Comparison of ENCODE assay signal across 8 cellular contexts in the genomic region with DNA sequence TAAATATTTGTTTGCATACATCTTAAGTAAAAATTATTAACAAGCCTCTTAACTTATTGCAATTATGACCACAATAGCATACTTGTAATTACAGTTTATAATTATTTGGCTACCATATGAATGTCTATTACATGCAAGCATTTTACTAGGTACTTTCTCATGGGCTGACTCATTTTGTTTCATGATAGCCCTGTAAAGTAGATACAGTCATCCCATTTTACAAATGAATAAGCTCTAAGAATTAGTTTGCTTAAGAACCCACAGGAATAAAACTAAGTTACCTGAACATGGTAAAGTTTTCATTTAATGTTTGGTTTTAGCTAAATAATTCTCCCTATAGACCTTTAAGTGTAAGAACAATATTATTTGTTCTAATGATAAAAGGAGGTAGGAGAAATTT.
"Had no signal": no experiment of that assay in that cellular context is flagged by ENCODE, and none has a peak within 500 bp of the region (broad histone marks: within the 10 kb centered on the region; RNA-seq: fewer than 3 reads in every experiment).

No MANE protein-coding gene starts in this region.

- FAIRE-seq: G401.6, GM12878, GM12891, GM12892, GM18507, GM19239 had no signal

- H3K4me3 ChIP-seq: GM12878 had no signal

- DNase-seq: GDM1, GF-D8 had no signal

- ATAC-seq: GM12878 had no signal
